In genomic region chr16:85256190-85256739, GRCh38 we compare ENCODE assay signal across 20 cellular contexts.
DNase-seq lines count a peak whose midpoint lies in the region; ATAC-seq, FAIRE-seq and TF ChIP-seq lines count a peak whose summit lies in the region.
"Had no signal": no experiment of that assay in that cellular context is flagged by ENCODE, and none has a peak within 500 bp of the region (broad histone marks: within the 10 kb centered on the region; RNA-seq: fewer than 3 reads in every experiment).

No MANE protein-coding gene starts in this region.

- H3K4me3 ChIP-seq in A549 (no peak overlapping the region), SU-DHL-6 (ENCODE audit: insufficient read depth, low read length, poor library complexity, severe bottlenecking) (no peak overlapping the region)
- H3K4me3 ChIP-seq: MG63 had no signal

- no peaks in the 10 kb centered on the region for H3K9me3 Mint-ChIP-seq in stimulated activated naive CD8-positive, alpha-beta T cell treated with anti-CD3 and anti-CD28 coated beads, Interleukin-15, amount 100 ng/mL, for 72 hours
- no peaks in the 10 kb centered on the region for H3K9me3 Mint-ChIP-seq in activated CD8-positive, alpha-beta T cell treated with anti-CD3 and anti-CD28 coated beads, Interleukin-2, amount 10 ng/mL, durations not matched to agents 7 days and 5 days (ENCODE audit: insufficient read depth)
- H3K9me3 Mint-ChIP-seq: CD4-positive, alpha-beta memory T cell had no signal

- no peak for TF ChIP-seq RAD21 in A549 (conservative IDR thresholded peaks at IDR 0.05 in 1 of 2, IDR thresholded peaks at IDR 0.05 in 1 of 2)

- H3K4me3 Mint-ChIP-seq in stimulated activated naive CD8-positive, alpha-beta T cell treated with anti-CD3 and anti-CD28 coated beads, Interleukin-15, amount 100 ng/mL, for 72 hours = no peak overlapping the region
- no peak overlapping the region for H3K4me3 Mint-ChIP-seq in activated CD8-positive, alpha-beta T cell treated with anti-CD3 and anti-CD28 coated beads, Interleukin-2, amount 10 ng/mL, durations not matched to agents 7 days and 5 days
- H3K4me3 Mint-ChIP-seq: CD4-positive, alpha-beta memory T cell had no signal

- H3K36me3 Mint-ChIP-seq in activated CD8-positive, alpha-beta T cell treated with anti-CD3 and anti-CD28 coated beads, Interleukin-2, amount 10 ng/mL, durations not matched to agents 7 days and 5 days (ENCODE audit: low read depth) = no peaks in the 10 kb centered on the region
- H3K36me3 Mint-ChIP-seq: CD4-positive, alpha-beta memory T cell had no signal

- no peaks in the 10 kb centered on the region for H3K4me1 ChIP-seq in A549
- H3K4me1 ChIP-seq: Caco-2 had no signal

- H3K4me2 ChIP-seq in A549 (no peak overlapping the region), SU-DHL-6 (ENCODE audit: low read depth, low read length, poor library complexity, severe bottlenecking) (no peak overlapping the region)

- no peak for TF ChIP-seq CTCF in A549 (IDR thresholded peaks at IDR 0.05)
- no peak for TF ChIP-seq CTCF in SU-DHL-6 (IDR thresholded peaks at IDR 0.05; ENCODE audit: insufficient read depth, low read length, poor library complexity, severe bottlenecking)

- no peak overlapping the region for H2AFZ ChIP-seq in SU-DHL-6 (ENCODE audit: low read depth, low read length, severe bottlenecking)

- no peaks in the 10 kb centered on the region for H3K79me2 ChIP-seq in SU-DHL-6 (ENCODE audit: insufficient read depth, low read length)

- H3K9me2 ChIP-seq in SU-DHL-6 (replicated peaks; ENCODE audit: insufficient read depth, low read length) = no peaks in the 10 kb centered on the region

- WGBS in A549 (ENCODE audit: missing lambda C conversion rate) = 93% methylated on average over 16 of the region's 18 CpGs

- DNase-seq in A549 (ENCODE audit: low read depth in 1 of 2, low spot score in 1 of 2) (no peak), DMS79 (lab: John Stamatoyannopoulos, UW) (peak; percentile 23), left lobe of liver (ENCODE audit: low spot score) (peak; percentile 78), AG20443 (ENCODE audit: low spot score) (no peak)
- no peak for DNase-seq in stimulated activated naive CD8-positive, alpha-beta T cell treated with anti-CD3 and anti-CD28 coated beads, Interleukin-15, amount 100 ng/mL, for 72 hours
- DNase-seq in activated CD8-positive, alpha-beta T cell treated with anti-CD3 and anti-CD28 coated beads, Interleukin-2, amount 10 ng/mL, durations not matched to agents 7 days and 5 days = no peak
- DNase-seq: Caco-2, DMS153, GDM1, GOT3, MG63, NCI-H1048, NCI-H1436, NCI-H187 treated with DMSO at 0.1 percent for 48 hours, NCI-H2227 treated with DMSO at 0.1 percent for 48 hours, NCI-H510A, NCI-H774 had no signal

- H3K36me3 ChIP-seq in SU-DHL-6 (ENCODE audit: low read length) = no peaks in the 10 kb centered on the region
- H3K36me3 ChIP-seq: MG63 had no signal

- ATAC-seq in A549 = no peak
- peak; percentile 43 for ATAC-seq in left lobe of liver
- no peak for ATAC-seq in stimulated activated naive CD8-positive, alpha-beta T cell treated with anti-CD3 and anti-CD28 coated beads, Interleukin-15, amount 100 ng/mL, for 72 hours
- no peak for ATAC-seq in activated CD8-positive, alpha-beta T cell treated with anti-CD3 and anti-CD28 coated beads, Interleukin-2, amount 10 ng/mL, durations not matched to agents 7 days and 5 days
- ATAC-seq: Right ventricle myocardium inferior had no signal

- H3K27ac Mint-ChIP-seq in stimulated activated naive CD8-positive, alpha-beta T cell treated with anti-CD3 and anti-CD28 coated beads, Interleukin-15, amount 100 ng/mL, for 72 hours = peak overlapping the region in 1 of 2 donors; percentile 75
- H3K27ac Mint-ChIP-seq in activated CD8-positive, alpha-beta T cell treated with anti-CD3 and anti-CD28 coated beads, Interleukin-2, amount 10 ng/mL, durations not matched to agents 7 days and 5 days = no peak overlapping the region
- H3K27ac Mint-ChIP-seq: CD4-positive, alpha-beta memory T cell had no signal

- H3K9me3 ChIP-seq in A549 (no peaks in the 10 kb centered on the region), SU-DHL-6 (ENCODE audit: insufficient read depth, low read length) (no peaks in the 10 kb centered on the region)
- H3K9me3 ChIP-seq: Caco-2, MG63 had no signal

- H3K27me3 Mint-ChIP-seq in stimulated activated naive CD8-positive, alpha-beta T cell treated with anti-CD3 and anti-CD28 coated beads, Interleukin-15, amount 100 ng/mL, for 72 hours = peaks cover 36% of the 10 kb centered on the region
- H3K27me3 Mint-ChIP-seq in activated CD8-positive, alpha-beta T cell treated with anti-CD3 and anti-CD28 coated beads, Interleukin-2, amount 10 ng/mL, durations not matched to agents 7 days and 5 days (ENCODE audit: low read depth) = peaks cover 16% of the 10 kb centered on the region

- POLR2A ChIA-PET in A549 (lab: Yijun Ruan, JAX) = no interaction called here
- POLR2A ChIA-PET in activated CD8-positive, alpha-beta T cell treated with anti-CD3 and anti-CD28 coated beads, Interleukin-2, amount 10 ng/mL, durations not matched to agents 7 days and 5 days (lab: Charles Lee) = no interaction called here

- H3K4me1 Mint-ChIP-seq in stimulated activated naive CD8-positive, alpha-beta T cell treated with anti-CD3 and anti-CD28 coated beads, Interleukin-15, amount 100 ng/mL, for 72 hours = peaks cover 21% of the 10 kb centered on the region
- H3K4me1 Mint-ChIP-seq in activated CD8-positive, alpha-beta T cell treated with anti-CD3 and anti-CD28 coated beads, Interleukin-2, amount 10 ng/mL, durations not matched to agents 7 days and 5 days (ENCODE audit: low read depth) = peaks cover 23% of the 10 kb centered on the region
- H3K4me1 Mint-ChIP-seq: CD4-positive, alpha-beta memory T cell had no signal

- CTCF ChIA-PET in A549 (lab: Yijun Ruan, JAX) = interaction anchor here (0.5 to 9.4 kb wide), 8 partner anchors 14 to 359 kb away, joined by 3 to 155 read pairs (median 4); no protein-coding TSS in a partner anchor
- CTCF ChIA-PET in activated CD8-positive, alpha-beta T cell treated with anti-CD3 and anti-CD28 coated beads, Interleukin-2, amount 10 ng/mL, durations not matched to agents 7 days and 5 days (lab: Charles Lee) = interaction anchor here (1.0 kb wide), 1 partner anchor 11 kb away, joined by 3 read pairs; no protein-coding TSS in a partner anchor

- no peak overlapping the region for H3K9ac ChIP-seq in SU-DHL-6 (ENCODE audit: low read length)

- no peaks in the 10 kb centered on the region for H3K27me3 ChIP-seq in SU-DHL-6 (ENCODE audit: low read length)
- H3K27me3 ChIP-seq: MG63 had no signal

- H4K20me1 ChIP-seq in SU-DHL-6 (ENCODE audit: low read depth, low read length) = no peaks in the 10 kb centered on the region

- FAIRE-seq in A549 (lab: Jason Lieb, UNC) = no peak

- no peak overlapping the region for H3K27ac ChIP-seq in A549
- H3K27ac ChIP-seq in SU-DHL-6 (ENCODE audit: low read depth, low read length) = peak overlapping the region; percentile 14; the same call in 1 of the 2 replicates

- no peak for TF ChIP-seq POLR2A in A549 (IDR thresholded peaks at IDR 0.05; ENCODE audit: low read length)

- H3F3A ChIP-seq in SU-DHL-6 (ENCODE audit: insufficient read depth) = no peaks in the 10 kb centered on the region

- no peak for TF ChIP-seq EP300 in A549 (IDR thresholded peaks at IDR 0.05)

TF ChIP-seq in A549, 52 proteins besides CTCF, POLR2A, EP300 and RAD21:
- TF ChIP-seq MAFK (IDR thresholded peaks at IDR 0.05; ENCODE audit: partially characterized antibody) = peak; percentile 55
- no peak for TF ChIP-seq HOXB13 (CRISPR knock-in tag; IDR thresholded peaks at IDR 0.05; ENCODE audit: low read depth)

Comparison
In these comparisons a context has a peak if more than half of its experiments do, and no peak if none do; other contexts are left out.
1. DNase-seq: peak in DMS79 (single experiment) and left lobe of liver (single experiment); none in A549 (0 of 2), AG20443 (single experiment), stimulated activated naive CD8-positive, alpha-beta T cell treated with anti-CD3 and anti-CD28 coated beads, Interleukin-15, amount 100 ng/mL, for 72 hours (0 of 2) and activated CD8-positive, alpha-beta T cell treated with anti-CD3 and anti-CD28 coated beads, Interleukin-2, amount 10 ng/mL, durations not matched to agents 7 days and 5 days (single experiment).